In the genomic region with DNA sequence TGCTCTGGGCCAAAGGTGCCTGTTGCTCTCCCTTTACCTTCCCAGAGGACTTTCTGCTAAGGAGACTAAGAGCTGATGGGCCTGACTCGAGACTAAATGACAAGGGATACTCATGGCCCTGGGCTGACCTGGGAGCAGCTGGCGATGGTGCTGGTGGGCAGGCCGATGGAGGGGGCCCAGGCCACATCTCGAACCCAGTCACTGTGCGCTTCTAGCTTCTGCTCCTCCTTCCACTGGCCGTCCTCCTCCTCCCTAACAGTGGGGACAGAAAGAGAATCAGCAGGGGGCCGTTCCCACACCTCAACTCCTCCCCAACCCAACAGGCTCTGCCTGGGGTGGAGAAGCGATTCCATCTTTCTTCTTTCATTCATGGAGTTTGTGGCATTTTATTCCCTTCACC, we compare ENCODE assay signal across 1 cellular context.
TF ChIP-seq lines count a peak whose summit lies in the region.

No MANE protein-coding gene starts in this region.

TF ChIP-seq in HepG2, 621 proteins besides CTCF, POLR2A, EP300 and RAD21:
- TF ChIP-seq AGO1 (IDR thresholded peaks at IDR 0.05; ENCODE audit: low read depth, low read length, poor library complexity, severe bottlenecking) (no peak), STAT6 (CRISPR knock-in tag; IDR thresholded peaks at IDR 0.05; ENCODE audit: borderline replicate concordance) (no peak), NONO (IDR thresholded peaks at IDR 0.05) (no peak), NONO (CRISPR knock-in tag; conservative IDR thresholded peaks at IDR 0.05) (no peak), RBM22 (optimal IDR thresholded peaks at IDR 0.05; ENCODE audit: low read length) (peak; percentile 14), POLR2G (IDR thresholded peaks at IDR 0.05; ENCODE audit: low read depth, low read length) (0 out of 2 replicates have a peak, but pooled peaks have one; percentile 41)
